In the genomic region with DNA sequence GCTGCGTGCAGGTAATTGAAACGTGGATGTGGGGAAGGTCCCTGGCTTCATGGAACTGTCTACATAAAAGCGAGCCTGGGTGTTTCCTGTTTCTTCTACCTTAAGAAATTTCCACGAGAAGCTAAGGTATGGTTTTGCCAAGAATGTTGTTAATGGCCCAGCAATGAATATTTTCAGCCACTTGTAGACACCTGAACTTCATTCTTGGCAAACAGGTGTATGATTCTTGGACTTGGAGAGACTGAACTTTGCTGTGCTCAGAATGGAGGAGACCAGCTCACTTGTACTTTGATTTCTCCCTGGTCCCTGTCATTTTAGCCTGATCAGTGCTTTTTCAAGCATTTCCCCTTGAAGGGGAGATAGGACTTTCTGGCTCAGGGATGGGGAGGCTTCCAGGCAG, we compare ENCODE assay signal across 19 cellular contexts.
"Had no signal": no experiment of that assay in that cellular context is flagged by ENCODE, and none has a peak within 500 bp of the region (broad histone marks: within the 10 kb centered on the region; RNA-seq: fewer than 3 reads in every experiment).

No MANE protein-coding gene starts in this region.

- ATAC-seq: activated CD8-positive, alpha-beta memory T cell treated with anti-CD3 and anti-CD28 coated beads, Interleukin-2, amount 10 ng/mL, durations not matched to agents 7 days and 5 days; body of pancreas; heart right ventricle; left cardiac atrium; mucosa of descending colon; naive thymus-derived CD8-positive, alpha-beta T cell; SK-N-SH treated with all-trans-retinoic acid at 6 μM for 48 hours; stimulated activated naive B cell treated with anti-CD40 and anti-IgM and Interleukin-4, amounts not matched to agents 10 μg/mL and 1 μg/mL and 100 μg/mL, for 72 hours had no signal

- H3K27ac Mint-ChIP-seq: activated B cell treated with CpG ODN at 0.5 μM for 24 hours; activated CD8-positive, alpha-beta memory T cell treated with anti-CD3 and anti-CD28 coated beads, Interleukin-2, amount 10 ng/mL, durations not matched to agents 7 days and 5 days; activated naive CD4-positive, alpha-beta T cell treated with anti-CD3 and anti-CD28 coated beads, Interleukin-2, amount 50 U/mL, for 24 hours; stimulated activated naive B cell treated with anti-CD40 and anti-IgM and Interleukin-4, amounts not matched to agents 10 μg/mL and 1 μg/mL and 100 μg/mL, for 72 hours had no signal

- H3K27me3 ChIP-seq: body of pancreas had no signal

- H3K36me3 ChIP-seq: heart right ventricle had no signal

- H3K9me3 ChIP-seq: body of pancreas, mucosa of descending colon had no signal

- DNase-seq: activated B cell treated with CpG ODN at 0.5 μM for 24 hours; activated CD8-positive, alpha-beta memory T cell treated with anti-CD3 and anti-CD28 coated beads, Interleukin-2, amount 10 ng/mL, durations not matched to agents 7 days and 5 days; activated T-cell treated with anti-CD3 and anti-CD28 coated beads, Interleukin-2, amount 50 U/mL, for 1 hour; amniotic stem cell; body of pancreas; effector CD8-positive, alpha-beta T cell; foreskin melanocyte; heart right ventricle; left cardiac atrium; naive thymus-derived CD8-positive, alpha-beta T cell; stimulated activated CD4-positive, alpha-beta T cell treated with anti-CD3 and anti-CD28 coated beads, Interleukin-15, amount 100 ng/mL, for 24 hours; stimulated activated CD4-positive, alpha-beta T cell treated with anti-CD3 and anti-CD28 coated beads, Interleukin-4, amount 100 ng/mL, for 1 hour; stimulated activated naive B cell treated with anti-CD40 and anti-IgM and Interleukin-4, amounts not matched to agents 10 μg/mL and 1 μg/mL and 100 μg/mL, for 72 hours; T-helper 2 cell had no signal

- H3K9me3 Mint-ChIP-seq: activated B cell treated with CpG ODN at 0.5 μM for 24 hours; activated naive CD4-positive, alpha-beta T cell treated with anti-CD3 and anti-CD28 coated beads, Interleukin-2, amount 50 U/mL, for 24 hours; central memory CD8-positive, alpha-beta T cell; naive thymus-derived CD8-positive, alpha-beta T cell; stimulated activated naive B cell treated with anti-CD40 and anti-IgM and Interleukin-4, amounts not matched to agents 10 μg/mL and 1 μg/mL and 100 μg/mL, for 72 hours; type B pancreatic cell had no signal

- H3K36me3 Mint-ChIP-seq: activated CD8-positive, alpha-beta memory T cell treated with anti-CD3 and anti-CD28 coated beads, Interleukin-2, amount 10 ng/mL, durations not matched to agents 7 days and 5 days; activated naive CD4-positive, alpha-beta T cell treated with anti-CD3 and anti-CD28 coated beads, Interleukin-2, amount 50 U/mL, for 24 hours; naive thymus-derived CD8-positive, alpha-beta T cell; stimulated activated naive B cell treated with anti-CD40 and anti-IgM and Interleukin-4, amounts not matched to agents 10 μg/mL and 1 μg/mL and 100 μg/mL, for 72 hours had no signal

- H3K27me3 Mint-ChIP-seq: activated naive CD4-positive, alpha-beta T cell treated with anti-CD3 and anti-CD28 coated beads, Interleukin-2, amount 50 U/mL, for 24 hours; central memory CD8-positive, alpha-beta T cell; naive thymus-derived CD8-positive, alpha-beta T cell; type B pancreatic cell had no signal

- H3K4me3 Mint-ChIP-seq: activated B cell treated with CpG ODN at 0.5 μM for 24 hours; activated CD8-positive, alpha-beta memory T cell treated with anti-CD3 and anti-CD28 coated beads, Interleukin-2, amount 10 ng/mL, durations not matched to agents 7 days and 5 days; activated naive CD4-positive, alpha-beta T cell treated with anti-CD3 and anti-CD28 coated beads, Interleukin-2, amount 50 U/mL, for 24 hours; central memory CD8-positive, alpha-beta T cell; stimulated activated naive B cell treated with anti-CD40 and anti-IgM and Interleukin-4, amounts not matched to agents 10 μg/mL and 1 μg/mL and 100 μg/mL, for 72 hours had no signal

- H3K4me3 ChIP-seq: body of pancreas, heart right ventricle, mucosa of descending colon had no signal
